ENCODE assay signal across 8 cellular contexts in the genomic region with DNA sequence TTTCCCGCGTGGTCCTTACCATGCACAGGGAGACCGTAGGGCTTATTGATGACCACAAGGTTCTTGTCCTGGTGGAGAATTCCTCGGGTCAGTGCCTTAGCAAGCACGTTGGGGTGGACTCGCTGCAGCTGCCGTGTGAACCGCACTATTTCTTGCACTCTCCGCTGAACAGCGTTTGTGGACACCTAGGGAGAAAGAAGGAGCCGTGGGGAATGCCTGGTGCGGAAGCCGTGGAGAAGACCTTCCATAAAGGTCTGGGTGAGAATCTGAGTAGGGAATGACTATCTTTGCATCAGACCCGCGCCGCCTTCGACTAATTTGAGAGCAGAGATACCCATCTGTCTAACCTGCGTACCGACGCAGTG. TPM values are rescaled to one million over a fixed set of nuclear protein-coding genes. Genes with fewer than 3 reads are reported as not detected.
DNase-seq lines count a peak whose midpoint lies in the region; ATAC-seq, FAIRE-seq and TF ChIP-seq lines count a peak whose summit lies in the region.

No MANE protein-coding gene starts in this region.

- H3K36me3 Mint-ChIP-seq in activated CD4-positive, alpha-beta T cell treated with anti-CD3 and anti-CD28 coated beads, Interleukin-2, amount 10 ng/mL, durations not matched to agents 24 days and 14 days (ENCODE audit: low read depth): peaks cover 25% of the 10 kb centered on the region
- peaks cover 10 to 14% of the 10 kb centered on the region in 2 donors for H3K36me3 Mint-ChIP-seq in activated naive CD4-positive, alpha-beta T cell treated with anti-CD3 and anti-CD28 coated beads, Interleukin-2, amount 50 U/mL, for 72 hours

- intact Hi-C loops in activated CD4-positive, alpha-beta T cell treated with anti-CD3 and anti-CD28 coated beads, Interleukin-2, amount 10 ng/mL, durations not matched to agents 24 days and 14 days (cut with micrococcal nuclease): loop anchor here (1.0 to 5.0 kb wide), 8 partner anchors 58 to 639 kb away; a partner anchor contains a TSS
- intact Hi-C loops in testis (cut with DNase I; ENCODE audit: low total_unique reads): no loop called here

- no peak for TF ChIP-seq POLR2A in testis (IDR thresholded peaks at IDR 0.05)

- TF ChIP-seq CTCF in keratinocyte (optimal IDR thresholded peaks at IDR 0.05 in 1 of 3, IDR thresholded peaks at IDR 0.05 in 1 of 3, conservative IDR thresholded peaks at IDR 0.05 in 1 of 3; ENCODE audit: extremely low read depth in 1 of 3, insufficient read depth in 2 of 3, low read length in 3 of 3): no peak
- TF ChIP-seq CTCF in testis (IDR thresholded peaks at IDR 0.05): no peak

- peak overlapping the region; percentile 56 to 89 (median 78) for H3K4me3 ChIP-seq in keratinocyte (ENCODE audit: control insufficient read depth in 2 of 3, extremely low read depth in 1 of 3, insufficient read depth in 2 of 3, low read depth in 1 of 3, low read length in 3 of 3)
- H3K4me3 ChIP-seq in testis: peak overlapping the region; percentile 75 to 97

- H3K4me1 Mint-ChIP-seq in activated CD4-positive, alpha-beta T cell treated with anti-CD3 and anti-CD28 coated beads, Interleukin-2, amount 10 ng/mL, durations not matched to agents 24 days and 14 days: peaks cover 30% of the 10 kb centered on the region

- H3K9me3 ChIP-seq in keratinocyte (ENCODE audit: control insufficient read depth, low read depth, low read length) (no peaks in the 10 kb centered on the region), testis (no peaks in the 10 kb centered on the region)

- peaks cover 2% of the 10 kb centered on the region for H3K9me1 ChIP-seq in keratinocyte (ENCODE audit: control insufficient read depth, extremely low read depth, insufficient read depth, low read length)

- peak overlapping the region; percentile 97 for H3K9ac ChIP-seq in keratinocyte (ENCODE audit: control insufficient read depth, extremely low read depth, insufficient read depth, low read length)

- H2AFZ ChIP-seq in keratinocyte (ENCODE audit: control insufficient read depth, low read length): peak overlapping the region; percentile 80

- H3K27me3 Mint-ChIP-seq in activated CD4-positive, alpha-beta T cell treated with anti-CD3 and anti-CD28 coated beads, Interleukin-2, amount 10 ng/mL, durations not matched to agents 24 days and 14 days: peaks cover 7% of the 10 kb centered on the region

- H3K4me2 ChIP-seq in keratinocyte (ENCODE audit: control insufficient read depth, extremely low read depth, insufficient read depth, low read depth, low read length): peak overlapping the region; percentile 89

- H3K36me3 ChIP-seq in keratinocyte (ENCODE audit: control insufficient read depth in 2 of 2, extremely low read depth in 1 of 2, insufficient read depth in 2 of 2, low read length in 2 of 2) (peaks cover 6 to 8% of the 10 kb centered on the region in 2 experiments), testis (ENCODE audit: low read depth, missing control alignments) (no peaks in the 10 kb centered on the region)

- H3K4me1 ChIP-seq in keratinocyte (ENCODE audit: control insufficient read depth, extremely low read depth, insufficient read depth, low read length): peaks cover 16% of the 10 kb centered on the region
- peaks cover 27% of the 10 kb centered on the region for H3K4me1 ChIP-seq in testis

- FAIRE-seq in keratinocyte (lab: Jason Lieb, UNC): no peak

- no peaks in the 10 kb centered on the region for H3K9me3 Mint-ChIP-seq in activated CD4-positive, alpha-beta T cell treated with anti-CD3 and anti-CD28 coated beads, Interleukin-2, amount 10 ng/mL, durations not matched to agents 24 days and 14 days
- H3K9me3 Mint-ChIP-seq in activated naive CD4-positive, alpha-beta T cell treated with anti-CD3 and anti-CD28 coated beads, Interleukin-2, amount 50 U/mL, for 72 hours: no peaks in the 10 kb centered on the region

- dilution Hi-C loops in keratinocyte (cut with MboI; ENCODE audit: extremely low pct_ligation_motif_present, low sequenced_read_pairs): loop anchor here (25.0 kb wide), 1 partner anchor 274 kb away; a partner anchor contains a TSS

- no peak for ATAC-seq in activated naive CD4-positive, alpha-beta T cell treated with anti-CD3 and anti-CD28 coated beads, Interleukin-2, amount 50 U/mL, for 72 hours
- ATAC-seq in HG03342 (IDR thresholded peaks at IDR 0.05; ENCODE audit: unreplicated experiment): no peak

- H3K79me2 ChIP-seq in keratinocyte (ENCODE audit: control insufficient read depth, insufficient read depth, low read length): peaks cover 44% of the 10 kb centered on the region

- H3K27ac Mint-ChIP-seq in activated CD4-positive, alpha-beta T cell treated with anti-CD3 and anti-CD28 coated beads, Interleukin-2, amount 10 ng/mL, durations not matched to agents 24 days and 14 days: peak overlapping the region; percentile 97
- peak overlapping the region; percentile 82 to 97 for H3K27ac Mint-ChIP-seq in activated naive CD4-positive, alpha-beta T cell treated with anti-CD3 and anti-CD28 coated beads, Interleukin-2, amount 50 U/mL, for 72 hours

- H3K27me3 ChIP-seq in keratinocyte (ENCODE audit: control insufficient read depth, extremely low read depth, insufficient read depth, low read length) (no peaks in the 10 kb centered on the region), testis (no peaks in the 10 kb centered on the region)

- H3K27ac ChIP-seq in keratinocyte (ENCODE audit: control insufficient read depth, insufficient read depth, low read length): peak overlapping the region; percentile 75
- H3K27ac ChIP-seq in testis: peak overlapping the region; percentile 29 to 42

- no peak for DNase-seq in activated CD4-positive, alpha-beta T cell treated with anti-CD3 and anti-CD28 coated beads, Interleukin-2, amount 10 ng/mL, durations not matched to agents 24 days and 14 days
- no peak for DNase-seq in activated CD4-positive, alpha-beta T cell treated with anti-CD3 and anti-CD28 coated beads, Interleukin-2, amount 50 U/mL, for 1 hour
- no peak for DNase-seq in activated naive CD4-positive, alpha-beta T cell treated with anti-CD3 and anti-CD28 coated beads, Interleukin-2, amount 50 U/mL, for 72 hours (ENCODE audit: low spot score in 2 of 2)
- no peak for DNase-seq in keratinocyte (ENCODE audit: low read depth, low spot score)
- no peak for DNase-seq in testis
- DNase-seq in NCI-H526 (lab: John Stamatoyannopoulos, UW): no peak
- no peak for DNase-seq in activated gamma-delta T cell treated with Interleukin-2 at 50 U/mL for 16 hours

- 3 to 4% methylated on average over 19 to 20 of the region's 20 CpGs for WGBS in testis, 2 donors

- H3K4me3 Mint-ChIP-seq in activated CD4-positive, alpha-beta T cell treated with anti-CD3 and anti-CD28 coated beads, Interleukin-2, amount 10 ng/mL, durations not matched to agents 24 days and 14 days: peak overlapping the region; percentile 100

- H4K20me1 ChIP-seq in keratinocyte (ENCODE audit: control insufficient read depth, extremely low read depth, insufficient read depth, low read length): no peaks in the 10 kb centered on the region

RNA-seq across cellular contexts. Expression of a gene that starts 0.6 kb away (rescaled TPM):
- 48.6 and 51.1 TPM in 2 replicates for total RNA-seq in activated CD4-positive, alpha-beta T cell treated with anti-CD3 and anti-CD28 coated beads, Interleukin-2, amount 10 ng/mL, durations not matched to agents 24 days and 14 days
- total RNA-seq in activated naive CD4-positive, alpha-beta T cell treated with anti-CD3 and anti-CD28 coated beads, Interleukin-2, amount 50 U/mL, for 72 hours: 10 to 100 TPM; 45.6 to 48.4 TPM
- polyA plus RNA-seq in keratinocyte (23.8 to 24.7 TPM (median 23.8 TPM) in 3 replicates), testis (ENCODE audit: insufficient read depth, low read depth, low replicate concordance) (27.5 TPM)
- 15.0 TPM for polyA plus RNA-seq in keratinocyte (2011; ENCODE audit: low read depth)
- polyA plus RNA-seq in keratinocyte (2011; cell fraction: cytosol; rRNA removed): 15.9 and 16.7 TPM in 2 replicates
- polyA plus RNA-seq in keratinocyte (2011; cell fraction: nucleus; rRNA removed): 38.8 and 40.7 TPM in 2 replicates
- 16.5 and 17.7 TPM in 2 replicates for polyA plus RNA-seq in keratinocyte (2012; ENCODE audit: low replicate concordance)
- 42.3 to 63.6 TPM (median 61.5 TPM) in 3 replicates for polyA minus RNA-seq in keratinocyte
- 15.2 TPM for polyA minus RNA-seq in keratinocyte (2011; cell fraction: cytosol; rRNA and poly(A)+ RNA removed)
- polyA minus RNA-seq in keratinocyte (2011; cell fraction: nucleus; rRNA and poly(A)+ RNA removed): 11.6 and 13.1 TPM in 2 replicates
- total RNA-seq in testis: 10 to 100 TPM; 25.9 to 33.8 TPM

RNA-seq across cellular contexts. Expression of a gene that starts 0.7 kb away (rescaled TPM):
- 12.8 and 14.2 TPM in 2 replicates for total RNA-seq in activated CD4-positive, alpha-beta T cell treated with anti-CD3 and anti-CD28 coated beads, Interleukin-2, amount 10 ng/mL, durations not matched to agents 24 days and 14 days
- 10 to 100 TPM in 1 of 2 donors, 1 to 10 TPM in 1; 6.1 to 15.6 TPM for total RNA-seq in activated naive CD4-positive, alpha-beta T cell treated with anti-CD3 and anti-CD28 coated beads, Interleukin-2, amount 50 U/mL, for 72 hours
- polyA plus RNA-seq in keratinocyte (26.5 to 32.0 TPM (median 28.0 TPM) in 3 replicates), testis (ENCODE audit: insufficient read depth, low read depth, low replicate concordance) (50.3 TPM)
- polyA plus RNA-seq in keratinocyte (2011; ENCODE audit: low read depth): 8.8 TPM
- polyA plus RNA-seq in keratinocyte (2011; cell fraction: cytosol; rRNA removed): 21.4 and 32.5 TPM in 2 replicates
- 22.4 and 24.8 TPM in 2 replicates for polyA plus RNA-seq in keratinocyte (2011; cell fraction: nucleus; rRNA removed)
- polyA plus RNA-seq in keratinocyte (2012; ENCODE audit: low replicate concordance): 17.5 and 17.6 TPM in 2 replicates
- 6.6 to 12.9 TPM (median 11.9 TPM) in 3 replicates for polyA minus RNA-seq in keratinocyte
- 9.6 TPM for polyA minus RNA-seq in keratinocyte (2011; cell fraction: cytosol; rRNA and poly(A)+ RNA removed)
- 9.9 and 17.9 TPM in 2 replicates for polyA minus RNA-seq in keratinocyte (2011; cell fraction: nucleus; rRNA and poly(A)+ RNA removed)
- 10 to 100 TPM; 27.4 to 36.3 TPM for total RNA-seq in testis

RNA-seq across cellular contexts. Expression of a gene that starts 57.8 kb away (rescaled TPM):
- total RNA-seq in activated CD4-positive, alpha-beta T cell treated with anti-CD3 and anti-CD28 coated beads, Interleukin-2, amount 10 ng/mL, durations not matched to agents 24 days and 14 days: 180 and 191 TPM in 2 replicates
- total RNA-seq in activated naive CD4-positive, alpha-beta T cell treated with anti-CD3 and anti-CD28 coated beads, Interleukin-2, amount 50 U/mL, for 72 hours: 100 to 1,000 TPM; 106 to 159 TPM
- polyA plus RNA-seq in keratinocyte (50.7 to 96.1 TPM (median 56.0 TPM) in 3 replicates), testis (ENCODE audit: insufficient read depth, low read depth, low replicate concordance) (88.4 TPM)
- polyA plus RNA-seq in keratinocyte (2011; ENCODE audit: low read depth): 188 TPM
- polyA plus RNA-seq in keratinocyte (2011; cell fraction: cytosol; rRNA removed): 40.5 and 46.1 TPM in 2 replicates
- polyA plus RNA-seq in keratinocyte (2011; cell fraction: nucleus; rRNA removed): 157 and 166 TPM in 2 replicates
- polyA plus RNA-seq in keratinocyte (2012; ENCODE audit: low replicate concordance): 56.9 and 78.2 TPM in 2 replicates
- 84.7 to 115 TPM (median 86.0 TPM) in 3 replicates for polyA minus RNA-seq in keratinocyte
- polyA minus RNA-seq in keratinocyte (2011; cell fraction: cytosol; rRNA and poly(A)+ RNA removed): 42.2 TPM
- polyA minus RNA-seq in keratinocyte (2011; cell fraction: nucleus; rRNA and poly(A)+ RNA removed): 83.0 and 115 TPM in 2 replicates
- 100 to 1,000 TPM; 105 to 122 TPM for total RNA-seq in testis

RNA-seq across cellular contexts. Expression of a gene that starts 58.1 kb away (rescaled TPM):
- 57.8 and 59.2 TPM in 2 replicates for total RNA-seq in activated CD4-positive, alpha-beta T cell treated with anti-CD3 and anti-CD28 coated beads, Interleukin-2, amount 10 ng/mL, durations not matched to agents 24 days and 14 days
- total RNA-seq in activated naive CD4-positive, alpha-beta T cell treated with anti-CD3 and anti-CD28 coated beads, Interleukin-2, amount 50 U/mL, for 72 hours: 10 to 100 TPM; 57.7 to 61.1 TPM
- polyA plus RNA-seq in keratinocyte (16.4 to 23.1 TPM (median 20.8 TPM) in 3 replicates), testis (ENCODE audit: insufficient read depth, low read depth, low replicate concordance) (31.6 TPM)
- polyA plus RNA-seq in keratinocyte (2011; ENCODE audit: low read depth): 2.9 TPM
- 13.8 and 17.1 TPM in 2 replicates for polyA plus RNA-seq in keratinocyte (2011; cell fraction: cytosol; rRNA removed)
- 26.8 and 32.9 TPM in 2 replicates for polyA plus RNA-seq in keratinocyte (2011; cell fraction: nucleus; rRNA removed)
- 7.0 and 16.8 TPM in 2 replicates for polyA plus RNA-seq in keratinocyte (2012; ENCODE audit: low replicate concordance)
- 12.3 to 17.1 TPM (median 16.7 TPM) in 3 replicates for polyA minus RNA-seq in keratinocyte
- polyA minus RNA-seq in keratinocyte (2011; cell fraction: cytosol; rRNA and poly(A)+ RNA removed): 11.5 TPM
- 7.9 and 12.3 TPM in 2 replicates for polyA minus RNA-seq in keratinocyte (2011; cell fraction: nucleus; rRNA and poly(A)+ RNA removed)
- 10 to 100 TPM; 40.3 to 49.4 TPM for total RNA-seq in testis
